23 cellular contexts compared by ENCODE assay signal in genomic region chr5:21823076-21823574, GRCh38.
DNase-seq lines count a peak whose midpoint lies in the region; ATAC-seq and TF ChIP-seq lines count a peak whose summit lies in the region.
"Had no signal": no experiment of that assay in that cellular context is flagged by ENCODE, and none has a peak within 500 bp of the region (broad histone marks: within the 10 kb centered on the region; RNA-seq: fewer than 3 reads in every experiment).

No MANE protein-coding gene starts in this region.

- H3K27me3 ChIP-seq in RWPE2 (ENCODE audit: insufficient read depth, poor library complexity, severe bottlenecking), result peaks cover 22% of the 10 kb centered on the region

- H3K9me3 ChIP-seq in RWPE2 (ENCODE audit: severe bottlenecking), result no peaks in the 10 kb centered on the region

- peaks cover 0 to 2% of the 10 kb centered on the region in 2 donors for H3K4me1 Mint-ChIP-seq in stimulated activated naive B cell treated with anti-CD40 and anti-IgM and Interleukin-4, amounts not matched to agents 10 μg/mL and 1 μg/mL and 100 μg/mL, for 72 hours
- H3K4me1 Mint-ChIP-seq: CD8-positive, alpha-beta memory T cell had no signal

- H3K36me3 Mint-ChIP-seq in stimulated activated naive B cell treated with anti-CD40 and anti-IgM and Interleukin-4, amounts not matched to agents 10 μg/mL and 1 μg/mL and 100 μg/mL, for 72 hours, result no peaks in the 10 kb centered on the region
- H3K36me3 Mint-ChIP-seq: CD8-positive, alpha-beta memory T cell had no signal

- ATAC-seq in RWPE2 (ENCODE audit: low read depth) (peak; percentile 43), GM21528 (IDR thresholded peaks at IDR 0.05; ENCODE audit: low FRiP score, unreplicated experiment) (no peak), HG02870 (IDR thresholded peaks at IDR 0.05; ENCODE audit: unreplicated experiment) (no peak)
- no peak for ATAC-seq in stimulated activated naive B cell treated with anti-CD40 and anti-IgM and Interleukin-4, amounts not matched to agents 10 μg/mL and 1 μg/mL and 100 μg/mL, for 72 hours (replicated peaks)
- ATAC-seq: GM23338, SK-N-SH treated with all-trans-retinoic acid at 6 μM for 48 hours had no signal

- TF ChIP-seq CTCF in RWPE2 (IDR thresholded peaks at IDR 0.05; ENCODE audit: poor library complexity, severe bottlenecking), result no peak
- TF ChIP-seq CTCF in fibroblast of pulmonary artery (IDR thresholded peaks at IDR 0.05; ENCODE audit: low read length, missing control alignments), result no peak

- H3K4me3 ChIP-seq in RWPE2 (ENCODE audit: severe bottlenecking), result no peak overlapping the region
- no peak overlapping the region for H3K4me3 ChIP-seq in fibroblast of pulmonary artery (replicated peaks; ENCODE audit: low read depth, low read length)
- H3K4me3 ChIP-seq: GM23338 had no signal

- H3K4me3 Mint-ChIP-seq in stimulated activated naive B cell treated with anti-CD40 and anti-IgM and Interleukin-4, amounts not matched to agents 10 μg/mL and 1 μg/mL and 100 μg/mL, for 72 hours, result no peak overlapping the region
- H3K4me3 Mint-ChIP-seq: CD8-positive, alpha-beta memory T cell; GM23338 had no signal

- no peak overlapping the region for H3K27ac ChIP-seq in RWPE2 (ENCODE audit: poor library complexity, severe bottlenecking)
- H3K27ac ChIP-seq: C4-2B had no signal

- DNase-seq in NCI-H1105 treated with DMSO at 0.1 percent for 48 hours (lab: John Stamatoyannopoulos, UW) (peak; percentile 16), NCI-H1105 (lab: John Stamatoyannopoulos, UW) (no peak), NCI-H2081 (lab: John Stamatoyannopoulos, UW) (peak; percentile 63 to 81), RWPE2 (ENCODE audit: low spot score) (no peak), fibroblast of pulmonary artery (ENCODE audit: low read depth) (peak; percentile 13)
- no peak for DNase-seq in stimulated activated naive B cell treated with anti-CD40 and anti-IgM and Interleukin-4, amounts not matched to agents 10 μg/mL and 1 μg/mL and 100 μg/mL, for 72 hours
- DNase-seq: 8988T; Calu3; CD8-positive, alpha-beta memory T cell; DMS53; EL; GF-D8; KG1; NCI-H1092; NCI-H1694; NCI-H2107; NCI-H446; NCI-H526 had no signal

- peaks cover 12% of the 10 kb centered on the region for H3K4me1 ChIP-seq in RWPE2 (ENCODE audit: insufficient read depth, poor library complexity, severe bottlenecking)

- peaks cover 0 to 4% of the 10 kb centered on the region in 2 donors for H3K27me3 Mint-ChIP-seq in stimulated activated naive B cell treated with anti-CD40 and anti-IgM and Interleukin-4, amounts not matched to agents 10 μg/mL and 1 μg/mL and 100 μg/mL, for 72 hours
- H3K27me3 Mint-ChIP-seq: CD8-positive, alpha-beta memory T cell had no signal

- no peaks in the 10 kb centered on the region for H3K36me3 ChIP-seq in RWPE2 (ENCODE audit: low read depth)

- no peaks in the 10 kb centered on the region for H3K9me3 Mint-ChIP-seq in stimulated activated naive B cell treated with anti-CD40 and anti-IgM and Interleukin-4, amounts not matched to agents 10 μg/mL and 1 μg/mL and 100 μg/mL, for 72 hours
- H3K9me3 Mint-ChIP-seq: GM23338 had no signal

- H3K27ac Mint-ChIP-seq in stimulated activated naive B cell treated with anti-CD40 and anti-IgM and Interleukin-4, amounts not matched to agents 10 μg/mL and 1 μg/mL and 100 μg/mL, for 72 hours, result no peak overlapping the region
- H3K27ac Mint-ChIP-seq: CD8-positive, alpha-beta memory T cell; GM23338 had no signal

Comparison
In these comparisons a context has a peak if more than half of its experiments do, and no peak if none do; other contexts are left out.
1. DNase-seq: peak in NCI-H1105 treated with DMSO at 0.1 percent for 48 hours (single experiment), NCI-H2081 (2 of 2) and fibroblast of pulmonary artery (single experiment); none in NCI-H1105 (single experiment), RWPE2 (single experiment) and stimulated activated naive B cell treated with anti-CD40 and anti-IgM and Interleukin-4, amounts not matched to agents 10 μg/mL and 1 μg/mL and 100 μg/mL, for 72 hours (single experiment).